In the genomic region with DNA sequence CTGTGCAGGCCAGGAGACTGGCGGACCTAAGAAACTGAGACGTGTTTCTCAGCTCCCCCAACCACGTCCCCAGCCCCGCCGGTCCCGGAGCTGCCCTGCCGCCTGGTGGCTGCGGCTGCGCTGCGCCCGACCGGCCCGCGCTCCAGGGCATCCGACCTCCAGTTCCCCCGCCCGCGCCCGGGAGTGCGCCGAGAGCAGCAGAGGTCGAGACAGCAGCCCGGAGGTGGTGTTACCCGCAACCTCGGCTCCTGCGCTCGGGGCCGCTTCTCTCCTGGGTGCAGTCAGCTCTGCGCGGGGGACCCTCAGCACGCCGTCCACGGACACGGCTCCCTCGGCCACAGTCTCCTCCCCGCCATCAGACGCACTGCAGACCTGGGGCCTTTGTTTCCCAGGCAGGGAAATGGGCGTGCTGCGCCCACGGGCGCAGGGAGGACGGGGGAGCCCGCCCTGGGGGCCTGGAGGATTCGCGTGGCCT, we compare ENCODE assay signal across 8 cellular contexts. TPM values are rescaled to one million over a fixed set of nuclear protein-coding genes. Genes with fewer than 3 reads are reported as not detected.
DNase-seq lines count a peak whose midpoint lies in the region; ATAC-seq and TF ChIP-seq lines count a peak whose summit lies in the region.

No MANE protein-coding gene starts in this region.

- ATAC-seq in GM21367 (IDR thresholded peaks at IDR 0.05; ENCODE audit: unreplicated experiment): peak; percentile 56

- H3K9me3 ChIP-seq in uterus: no peaks in the 10 kb centered on the region

- intact Hi-C loops in head of caudate nucleus (cut with DNase I) (no loop called here), uterus (cut with DNase I; ENCODE audit: low total_unique reads) (no loop called here)

- no peak overlapping the region for H3K27ac Mint-ChIP-seq in progenitor cell of endocrine pancreas

- TF ChIP-seq POLR2A in uterus (IDR thresholded peaks at IDR 0.05): no peak

- H3K4me1 ChIP-seq in uterus: peaks cover 0 to 7% of the 10 kb centered on the region in 2 donors

- peak overlapping the region; percentile 66 to 81 for H3K27ac ChIP-seq in uterus

- no peaks in the 10 kb centered on the region for H3K36me3 ChIP-seq in uterus

- peak overlapping the region; percentile 51 for H3K4me3 ChIP-seq in uterus

- no peaks in the 10 kb centered on the region for H3K9me3 Mint-ChIP-seq in progenitor cell of endocrine pancreas (ENCODE audit: low read depth)

- TF ChIP-seq CTCF in progenitor cell of endocrine pancreas (IDR thresholded peaks at IDR 0.05; ENCODE audit: unreplicated experiment): peak; percentile 87
- TF ChIP-seq CTCF in uterus (IDR thresholded peaks at IDR 0.05): peak; percentile 44 to 86 (median 85)

- peaks cover 13% of the 10 kb centered on the region for H3K4me1 Mint-ChIP-seq in progenitor cell of endocrine pancreas (ENCODE audit: low read depth)

- H3K36me3 Mint-ChIP-seq in progenitor cell of endocrine pancreas (ENCODE audit: insufficient read depth): no peaks in the 10 kb centered on the region

- H3K4me3 Mint-ChIP-seq in progenitor cell of endocrine pancreas (ENCODE audit: low read depth): peak overlapping the region; percentile 63

- peaks cover 9% of the 10 kb centered on the region for H3K27me3 Mint-ChIP-seq in progenitor cell of endocrine pancreas

- DNase-seq in DMS 273 treated with DMSO at 0.1 percent for 48 hours (lab: John Stamatoyannopoulos, UW) (peak; percentile 33), HuH-7.5 (ENCODE audit: low spot score) (peak; percentile 86), SK-N-DZ (ENCODE audit: low spot score) (peak; percentile 45), head of caudate nucleus (peak in 37 of 42 donors; percentile 41 to 79 (median 63)), progenitor cell of endocrine pancreas (ENCODE audit: low spot score, unreplicated experiment) (peak; percentile 84), uterus (peak; percentile 63 to 76)
- DNase-seq in activated naive CD4-positive, alpha-beta T cell (lab: John Stamatoyannopoulos, UW): peak; percentile 42 to 86 (median 61)

- H3K27me3 ChIP-seq in uterus: no peaks in the 10 kb centered on the region

RNA-seq across cellular contexts. Expression of gene GPR132, which starts 21.6 kb away (rescaled TPM):
- polyA plus RNA-seq in SK-N-DZ (2014; cell fraction: cytosol; rRNA removed): not detected in 2 replicates
- polyA plus RNA-seq in SK-N-DZ (2014; cell fraction: nucleus; rRNA removed): not detected in 2 replicates
- total RNA-seq in progenitor cell of endocrine pancreas (0.57 and 0.69 TPM in 2 replicates), uterus (1 to 10 TPM in 2 of 4 donors, not detected in 2; 1.7 to 3.7 TPM)

Comparison
In these comparisons a context has a peak if more than half of its experiments do, and no peak if none do; other contexts are left out.
1. Peak in every context shown above with its lines: DNase-seq, ATAC-seq, H3K4me3 ChIP-seq and H3K27ac ChIP-seq.
2. DNase-seq: peak in every context shown above with its lines; median percentile 86 in HuH-7.5; 84 in progenitor cell of endocrine pancreas; 70 in uterus; 63 in head of caudate nucleus; 61 in activated naive CD4-positive, alpha-beta T cell; 45 in SK-N-DZ; 33 in DMS 273 treated with DMSO at 0.1 percent for 48 hours.